6 cellular contexts compared by ENCODE assay signal in the genomic region with DNA sequence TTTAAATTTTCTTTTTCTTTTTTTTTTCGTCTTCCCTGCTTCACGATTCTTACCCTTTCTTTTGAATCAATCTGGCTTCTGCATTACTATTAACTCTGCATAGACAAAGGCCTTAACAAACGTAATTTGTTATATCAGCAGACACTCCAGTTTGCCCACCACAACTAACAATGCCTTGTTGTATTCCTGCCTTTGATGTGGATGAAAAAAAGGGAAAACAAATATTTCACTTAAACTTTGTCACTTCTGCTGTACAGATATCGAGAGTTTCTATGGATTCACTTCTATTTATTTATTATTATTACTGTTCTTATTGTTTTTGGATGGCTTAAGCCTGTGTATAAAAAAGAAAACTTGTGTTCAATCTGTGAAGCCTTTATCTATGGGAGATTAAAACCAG.
"Had no signal": no experiment of that assay in that cellular context is flagged by ENCODE, and none has a peak within 500 bp of the region (broad histone marks: within the 10 kb centered on the region; RNA-seq: fewer than 3 reads in every experiment).

No MANE protein-coding gene starts in this region.

- H3K27me3 Mint-ChIP-seq: IgD-negative memory B cell had no signal

- H3K4me3 Mint-ChIP-seq: IgD-negative memory B cell had no signal

- DNase-seq: IMR-90, KBM-7 had no signal

- H3K4me1 Mint-ChIP-seq: IgD-negative memory B cell had no signal

- ATAC-seq: HepG2, K562 had no signal

- H3K4me3 ChIP-seq: K562 had no signal

- H3K36me3 Mint-ChIP-seq: IgD-negative memory B cell had no signal

- H3K27ac Mint-ChIP-seq: IgD-negative memory B cell had no signal

- H3K9me3 Mint-ChIP-seq: IgD-negative memory B cell had no signal

- H3K27ac ChIP-seq: HL-60 had no signal
